ENCODE assay signal across 23 cellular contexts in genomic region chr21:44371596-44371995, GRCh38. TPM values are rescaled to one million over a fixed set of nuclear protein-coding genes. Genes with fewer than 3 reads are reported as not detected.
DNase-seq lines count a peak whose midpoint lies in the region; ATAC-seq and TF ChIP-seq lines count a peak whose summit lies in the region.
"Had no signal": no experiment of that assay in that cellular context is flagged by ENCODE, and none has a peak within 500 bp of the region (broad histone marks: within the 10 kb centered on the region; RNA-seq: fewer than 3 reads in every experiment).

No MANE protein-coding gene starts in this region.

- H3K36me3 ChIP-seq in upper lobe of right lung: no peaks in the 10 kb centered on the region

- peaks cover 8% of the 10 kb centered on the region for H3K27me3 ChIP-seq in upper lobe of right lung

- H3K4me3 Mint-ChIP-seq in Calu3 (ENCODE audit: low read depth, unreplicated experiment): peak overlapping the region; percentile 31
- peak overlapping the region; percentile 25 for H3K4me3 Mint-ChIP-seq in mesothelial cell of epicardium
- no peak overlapping the region for H3K4me3 Mint-ChIP-seq in natural killer cell
- H3K4me3 Mint-ChIP-seq: B cell; CD8-positive, alpha-beta T cell had no signal

- H3K4me3 ChIP-seq in coronary artery: no peak overlapping the region
- H3K4me3 ChIP-seq in upper lobe of right lung: no peak overlapping the region
- H3K4me3 ChIP-seq: K562 had no signal

- H3K4me1 ChIP-seq in upper lobe of right lung: peaks cover 6% of the 10 kb centered on the region

- H3K36me3 Mint-ChIP-seq in Calu3 (ENCODE audit: insufficient read depth, unreplicated experiment) (peaks cover 4% of the 10 kb centered on the region), mesothelial cell of epicardium (no peaks in the 10 kb centered on the region), natural killer cell (no peaks in the 10 kb centered on the region)

- TF ChIP-seq CTCF in Calu3 (IDR thresholded peaks at IDR 0.05; ENCODE audit: unreplicated experiment): no peak
- no peak for TF ChIP-seq CTCF in coronary artery (IDR thresholded peaks at IDR 0.05)
- no peak for TF ChIP-seq CTCF in mesothelial cell of epicardium (IDR thresholded peaks at IDR 0.05; ENCODE audit: unreplicated experiment)
- TF ChIP-seq CTCF in upper lobe of right lung (IDR thresholded peaks at IDR 0.05): no peak
- no peak for TF ChIP-seq CTCF in natural killer cell (IDR thresholded peaks at IDR 0.05)

- ATAC-seq in upper lobe of right lung (no peak), natural killer cell (no peak), HG02571 (IDR thresholded peaks at IDR 0.05; ENCODE audit: unreplicated experiment) (no peak)
- ATAC-seq: CD8-positive, alpha-beta T cell; K562 had no signal

- H3K27ac Mint-ChIP-seq in Calu3 (ENCODE audit: unreplicated experiment) (no peak overlapping the region), mesothelial cell of epicardium (no peak overlapping the region), natural killer cell (no peak overlapping the region)
- H3K27ac Mint-ChIP-seq: B cell; CD8-positive, alpha-beta T cell had no signal

- no peaks in the 10 kb centered on the region for H3K9me3 ChIP-seq in upper lobe of right lung
- H3K9me3 ChIP-seq: SK-N-SH had no signal

- H3K27me3 Mint-ChIP-seq in Calu3 (ENCODE audit: unreplicated experiment) (peaks cover 81% of the 10 kb centered on the region), mesothelial cell of epicardium (ENCODE audit: low read depth) (peaks cover 52% of the 10 kb centered on the region), natural killer cell (ENCODE audit: low read depth in 2 of 2) (peaks cover 0 to 3% of the 10 kb centered on the region in 2 donors)
- H3K27me3 Mint-ChIP-seq: B cell had no signal

- BruUV-seq in Calu3 (replicated peaks; lab: Mats Ljungman, UMichigan): no TSS peak

- CTCF ChIA-PET in Calu3 (lab: Charles Lee): no interaction called here

- no peaks in the 10 kb centered on the region for H3K4me1 Mint-ChIP-seq in Calu3 (ENCODE audit: low read depth, unreplicated experiment)
- H3K4me1 Mint-ChIP-seq in mesothelial cell of epicardium: peaks cover 8% of the 10 kb centered on the region
- H3K4me1 Mint-ChIP-seq in natural killer cell: peaks cover 39 to 54% of the 10 kb centered on the region in 2 donors

- H3K9me3 Mint-ChIP-seq in Calu3 (ENCODE audit: low read depth, unreplicated experiment) (no peaks in the 10 kb centered on the region), mesothelial cell of epicardium (peaks cover 3% of the 10 kb centered on the region), natural killer cell (no peaks in the 10 kb centered on the region)
- H3K9me3 Mint-ChIP-seq: CD8-positive, alpha-beta T cell had no signal

- H3K27ac ChIP-seq in coronary artery (no peak overlapping the region), upper lobe of right lung (no peak overlapping the region)
- H3K27ac ChIP-seq: C4-2B had no signal

- DNase-seq in Calu3: no peak
- DNase-seq in coronary artery (ENCODE audit: low spot score): peak; percentile 46
- peak in 1 of 2 experiments; percentile 10 for DNase-seq in mesothelial cell of epicardium (ENCODE audit: low spot score in 2 of 2, unreplicated experiment in 2 of 2)
- peak; percentile 15 for DNase-seq in upper lobe of right lung
- DNase-seq in natural killer cell: no peak
- DNase-seq in NCI-H1417 treated with DMSO at 0.1 percent for 48 hours (lab: John Stamatoyannopoulos, UW): no peak
- DNase-seq: CD8-positive, alpha-beta T cell; DND-41; Kasumi-1; NCI-H1092 treated with DMSO at 0.1 percent for 48 hours; NCI-H146; NCI-H1930; NCI-H2107; NCI-H446 treated with DMSO at 0.1 percent for 48 hours; NCI-H526; NCI-H82; NK-92 treated with Interleukin-12 subunit alpha and Interleukin-12 subunit beta, amount 100 ng/mL, for 24 hours; PC-3 had no signal

- intact Hi-C loops in Calu3 (cut with micrococcal nuclease; ENCODE audit: unreplicated experiment) (no loop called here), upper lobe of right lung (cut with DNase I) (no loop called here), natural killer cell (cut with micrococcal nuclease) (loop anchor here (10.0 kb wide), 3 partner anchors 103 to 553 kb away; partner anchors contain the start of genes ITGB2 and TRAPPC10)

RNA-seq across cellular contexts. Expression of gene TRPM2, which starts 18.2 kb away (rescaled TPM):
- not detected in 2 replicates for total RNA-seq in Calu3 (2022)
- 0.09 to 0.16 TPM (median 0.09 TPM) in 3 replicates for total RNA-seq in mesothelial cell of epicardium
- total RNA-seq in upper lobe of right lung: 10.0 TPM
- total RNA-seq in natural killer cell: 10 to 100 TPM; 21.7 to 70.5 (median 25.2) TPM

RNA-seq across cellular contexts. Expression of gene CFAP410, which starts 32.4 kb away (rescaled TPM):
- total RNA-seq in Calu3 (2022) (7.5 and 8.6 TPM in 2 replicates), mesothelial cell of epicardium (27.6 to 34.0 TPM (median 32.0 TPM) in 3 replicates), upper lobe of right lung (25.4 TPM), natural killer cell (10 to 100 TPM; 43.6 to 47.4 (median 46.7) TPM)

Comparison
In these comparisons a context has a peak if more than half of its experiments do, and no peak if none do; other contexts are left out.
1. DNase-seq: peak in coronary artery (single experiment) and upper lobe of right lung (single experiment); none in Calu3 (single experiment), natural killer cell (single experiment) and NCI-H1417 treated with DMSO at 0.1 percent for 48 hours (single experiment).